Comparison of ENCODE assay signal across 24 cellular contexts in genomic region chr1:161731241-161731640, GRCh38. TPM values are rescaled to one million over a fixed set of nuclear protein-coding genes. Genes with fewer than 3 reads are reported as not detected.
DNase-seq lines count a peak whose midpoint lies in the region; ATAC-seq and TF ChIP-seq lines count a peak whose summit lies in the region.
"Had no signal": no experiment of that assay in that cellular context is flagged by ENCODE, and none has a peak within 500 bp of the region (broad histone marks: within the 10 kb centered on the region; RNA-seq: fewer than 3 reads in every experiment).

No MANE protein-coding gene starts in this region.

- H3K27ac ChIP-seq in PC-9: peak overlapping the region; percentile 74
- H3K27ac ChIP-seq in mesendoderm (ENCODE audit: low read depth, low read length): peak overlapping the region; percentile 57
- H3K27ac ChIP-seq in OCI-LY7 (ENCODE audit: low read depth, low read length, poor library complexity, severe bottlenecking): no peak overlapping the region
- H3K27ac ChIP-seq: BLaER1, RWPE1, SK-N-MC had no signal

- no peak for DNase-seq in natural killer cell treated with Interleukin-12 subunit alpha and Interleukin-12 subunit beta and Interleukin-15 and Interleukin-18, amount 100 ng/mL, for 72 hours (ENCODE audit: low spot score)
- DNase-seq in natural killer cell (no peak), PC-9 (no peak), mesendoderm (peak; percentile 59), SW480 (ENCODE audit: low spot score) (no peak), retina (no peak), OCI-LY7 (ENCODE audit: low spot score) (no peak)
- DNase-seq: CD4-positive, CD25-positive, alpha-beta regulatory T cell; H7; Kasumi-1; NCI-H1092 treated with DMSO at 0.1 percent for 48 hours; NCI-H146; NCI-H2029; NCI-H446; NCI-H524 treated with DMSO at 0.1 percent for 48 hours; NCI-H774; NK-92 treated with Interleukin-12 subunit alpha and Interleukin-12 subunit beta, amount 100 ng/mL, for 24 hours; SHP77 treated with DMSO at 0.1 percent for 48 hours had no signal

- H4K20me1 ChIP-seq in PC-9 (ENCODE audit: insufficient read depth) (no peaks in the 10 kb centered on the region), OCI-LY7 (ENCODE audit: insufficient read depth, low read length) (no peaks in the 10 kb centered on the region)
- H4K20me1 ChIP-seq: BLaER1 had no signal

- no peak overlapping the region for H4K5ac ChIP-seq in mesendoderm (ENCODE audit: low read length)

- no peak overlapping the region for H2AK5ac ChIP-seq in mesendoderm (ENCODE audit: low read length)

- CTCF ChIA-PET in PC-9 (lab: Charles Lee) (no interaction called here), OCI-LY7 (lab: Charles Lee; ENCODE audit: unreplicated experiment) (no interaction called here)

- H3K9me3 ChIP-seq in PC-9 (ENCODE audit: insufficient read depth, low read depth): no peaks in the 10 kb centered on the region
- no peaks in the 10 kb centered on the region for H3K9me3 ChIP-seq in OCI-LY7 (ENCODE audit: low read length)
- H3K9me3 ChIP-seq: BLaER1 had no signal

- peak overlapping the region; percentile 21 to 52 for H3K27ac Mint-ChIP-seq in natural killer cell treated with Interleukin-12 subunit alpha and Interleukin-12 subunit beta and Interleukin-15 and Interleukin-18, amount 100 ng/mL, for 72 hours
- no peak overlapping the region for H3K27ac Mint-ChIP-seq in natural killer cell
- H3K27ac Mint-ChIP-seq: CD4-positive, CD25-positive, alpha-beta regulatory T cell had no signal

- no peak overlapping the region for H2AFZ ChIP-seq in PC-9
- no peak overlapping the region for H2AFZ ChIP-seq in OCI-LY7 (ENCODE audit: low read length)

- H3K23ac ChIP-seq in mesendoderm (ENCODE audit: low read length): no peak overlapping the region

- intact Hi-C loops in natural killer cell (cut with micrococcal nuclease): loop anchor here (10.0 kb wide), 1 partner anchor 516 kb away; the partner anchor contains the start of gene FCER1G
- intact Hi-C loops in PC-9 (cut with micrococcal nuclease; ENCODE audit: unreplicated experiment): no loop called here
- intact Hi-C loops in OCI-LY7 (cut with micrococcal nuclease; ENCODE audit: unreplicated experiment): no loop called here

- H3K56ac ChIP-seq in mesendoderm (ENCODE audit: low read length): no peak overlapping the region

- no peaks in the 10 kb centered on the region for H3K9me3 Mint-ChIP-seq in natural killer cell treated with Interleukin-12 subunit alpha and Interleukin-12 subunit beta and Interleukin-15 and Interleukin-18, amount 100 ng/mL, for 72 hours
- no peaks in the 10 kb centered on the region for H3K9me3 Mint-ChIP-seq in natural killer cell

- no peak overlapping the region for H2BK15ac ChIP-seq in mesendoderm (replicated peaks; ENCODE audit: low read depth)

- H3K4ac ChIP-seq in mesendoderm (ENCODE audit: low read depth, low read length): no peak overlapping the region

- H3K79me1 ChIP-seq in mesendoderm (ENCODE audit: low read length): no peaks in the 10 kb centered on the region

- BruUV-seq in PC-9 (replicated peaks; lab: Mats Ljungman, UMichigan) (no TSS peak), OCI-LY7 (replicated peaks; lab: Mats Ljungman, UMichigan) (no TSS peak)

- no peak overlapping the region for H3K4me3 ChIP-seq in PC-9
- H3K4me3 ChIP-seq in mesendoderm (ENCODE audit: low read length): no peak overlapping the region
- no peak overlapping the region for H3K4me3 ChIP-seq in OCI-LY7 (ENCODE audit: low read depth, low read length, poor library complexity, severe bottlenecking)
- H3K4me3 ChIP-seq: BLaER1, SK-N-MC had no signal

- no CpG with 5 or more reads among the region's 6 CpGs for WGBS in mesendoderm (ENCODE audit: extremely low coverage, insufficient coverage, low lambda C conversion rate)

- no peak overlapping the region for H4K8ac ChIP-seq in mesendoderm (ENCODE audit: low read depth, low read length)

- H3K79me2 ChIP-seq in PC-9 (ENCODE audit: low read depth) (peaks cover 9% of the 10 kb centered on the region), mesendoderm (ENCODE audit: control insufficient read depth, insufficient read depth, low read length) (no peaks in the 10 kb centered on the region), OCI-LY7 (ENCODE audit: insufficient read depth, low read depth, low read length) (no peaks in the 10 kb centered on the region)

- H2BK120ac ChIP-seq in mesendoderm (ENCODE audit: low read depth, low read length): no peak overlapping the region

- TF ChIP-seq CTCF in natural killer cell (IDR thresholded peaks at IDR 0.05) (no peak), PC-9 (conservative IDR thresholded peaks at IDR 0.05) (no peak), OCI-LY7 (conservative IDR thresholded peaks at IDR 0.05; ENCODE audit: low read length) (no peak)

- H3K18ac ChIP-seq in mesendoderm (ENCODE audit: low read length): no peak overlapping the region

- peak overlapping the region; percentile 48; the same call in 1 of the 2 replicates for H3K4me2 ChIP-seq in PC-9
- H3K4me2 ChIP-seq in mesendoderm (ENCODE audit: low read length): no peak overlapping the region
- H3K4me2 ChIP-seq in OCI-LY7 (ENCODE audit: low read length): no peak overlapping the region
- H3K4me2 ChIP-seq: BLaER1 had no signal

- no peak overlapping the region for H2BK5ac ChIP-seq in mesendoderm (ENCODE audit: low read length)

- H3K36me3 ChIP-seq in PC-9 (ENCODE audit: low read depth) (no peaks in the 10 kb centered on the region), mesendoderm (ENCODE audit: control insufficient read depth, insufficient read depth, low read length) (no peaks in the 10 kb centered on the region), OCI-LY7 (ENCODE audit: insufficient read depth, low read length) (no peaks in the 10 kb centered on the region)
- H3K36me3 ChIP-seq: BLaER1 had no signal

- no peaks in the 10 kb centered on the region for H3K27me3 Mint-ChIP-seq in natural killer cell treated with Interleukin-12 subunit alpha and Interleukin-12 subunit beta and Interleukin-15 and Interleukin-18, amount 100 ng/mL, for 72 hours
- H3K27me3 Mint-ChIP-seq in natural killer cell (ENCODE audit: low read depth in 2 of 2): no peaks in the 10 kb centered on the region

- POLR2A ChIA-PET in PC-9 (lab: Charles Lee; ENCODE audit: unreplicated experiment) (no interaction called here), OCI-LY7 (lab: Charles Lee) (no interaction called here)

- H3K36me3 Mint-ChIP-seq in natural killer cell treated with Interleukin-12 subunit alpha and Interleukin-12 subunit beta and Interleukin-15 and Interleukin-18, amount 100 ng/mL, for 72 hours: no peaks in the 10 kb centered on the region
- no peaks in the 10 kb centered on the region for H3K36me3 Mint-ChIP-seq in natural killer cell
- H3K36me3 Mint-ChIP-seq: CD4-positive, CD25-positive, alpha-beta regulatory T cell had no signal

- no peak for ATAC-seq in natural killer cell treated with Interleukin-12 subunit alpha and Interleukin-12 subunit beta and Interleukin-15 and Interleukin-18, amount 100 ng/mL, for 72 hours
- ATAC-seq in natural killer cell: no peak
- no peak for ATAC-seq in GM21360 (IDR thresholded peaks at IDR 0.05; ENCODE audit: unreplicated experiment)
- ATAC-seq: Panc1 had no signal

- H3K4me1 ChIP-seq in PC-9 (replicated peaks; ENCODE audit: insufficient read depth) (peaks cover 69% of the 10 kb centered on the region), mesendoderm (ENCODE audit: control insufficient read depth, low read depth, low read length) (peaks cover 9% of the 10 kb centered on the region), OCI-LY7 (ENCODE audit: insufficient read depth, low read length, poor library complexity, severe bottlenecking) (peaks cover 17% of the 10 kb centered on the region)

- peaks cover 55 to 63% of the 10 kb centered on the region in 2 donors for H3K4me1 Mint-ChIP-seq in natural killer cell treated with Interleukin-12 subunit alpha and Interleukin-12 subunit beta and Interleukin-15 and Interleukin-18, amount 100 ng/mL, for 72 hours (ENCODE audit: low read depth in 2 of 2)
- peaks cover 42 to 47% of the 10 kb centered on the region in 2 donors for H3K4me1 Mint-ChIP-seq in natural killer cell

- H3K9me2 ChIP-seq in PC-9 (ENCODE audit: insufficient read depth) (no peaks in the 10 kb centered on the region), OCI-LY7 (ENCODE audit: insufficient read depth, low read length) (no peaks in the 10 kb centered on the region)

- peak overlapping the region; percentile 28 for H3K4me3 Mint-ChIP-seq in natural killer cell treated with Interleukin-12 subunit alpha and Interleukin-12 subunit beta and Interleukin-15 and Interleukin-18, amount 100 ng/mL, for 72 hours
- H3K4me3 Mint-ChIP-seq in natural killer cell: no peak overlapping the region

- no peak overlapping the region for H3K9ac ChIP-seq in mesendoderm (ENCODE audit: low read length)
- H3K9ac ChIP-seq: BLaER1 had no signal

- no peaks in the 10 kb centered on the region for H3K27me3 ChIP-seq in PC-9 (ENCODE audit: insufficient read depth, low read depth)
- no peaks in the 10 kb centered on the region for H3K27me3 ChIP-seq in mesendoderm (ENCODE audit: insufficient read depth, low read length, poor library complexity)
- H3K27me3 ChIP-seq: BLaER1 had no signal

- peaks cover 51% of the 10 kb centered on the region for H3F3A ChIP-seq in PC-9 (ENCODE audit: insufficient read depth, low read depth)

RNA-seq across cellular contexts. Expression of gene FCRLB, which starts 9.9 kb away (rescaled TPM):
- total RNA-seq in natural killer cell treated with Interleukin-12 subunit alpha and Interleukin-12 subunit beta and Interleukin-15 and Interleukin-18, amount 100 ng/mL, for 72 hours: under 1 TPM; 0.24 to 0.42 TPM
- total RNA-seq in natural killer cell: 1 to 10 TPM; 3.6 to 6.2 (median 5.2) TPM
- 1.0 and 1.5 TPM in 2 replicates for total RNA-seq in PC-9 (2021)
- polyA plus RNA-seq in mesendoderm (2013, experiment 1 of 2): 0.20 TPM
- polyA plus RNA-seq in mesendoderm (2013, experiment 2 of 2): 0.11 TPM
- total RNA-seq in OCI-LY7 (2014; rRNA removed; shearing (Covaris generic)): 2.6 and 4.9 TPM in 2 replicates
- 3.3 and 3.8 TPM in 2 replicates for total RNA-seq in OCI-LY7 (2022)
- total RNA-seq: CD4-positive, CD25-positive, alpha-beta regulatory T cell had no signal

RNA-seq across cellular contexts. Expression of gene DUSP12, which starts 18.3 kb away (rescaled TPM):
- total RNA-seq in natural killer cell treated with Interleukin-12 subunit alpha and Interleukin-12 subunit beta and Interleukin-15 and Interleukin-18, amount 100 ng/mL, for 72 hours: 10 to 100 TPM; 27.7 to 39.4 TPM
- total RNA-seq in natural killer cell (10 to 100 TPM; 26.9 to 31.7 (median 28.5) TPM), PC-9 (2021) (21.0 and 23.6 TPM in 2 replicates), OCI-LY7 (2022) (37.3 and 40.8 TPM in 2 replicates)
- polyA plus RNA-seq in mesendoderm (2013, experiment 1 of 2): 43.9 TPM
- polyA plus RNA-seq in mesendoderm (2013, experiment 2 of 2): 44.2 TPM
- total RNA-seq in OCI-LY7 (2014; rRNA removed; shearing (Covaris generic)): 43.9 and 71.5 TPM in 2 replicates

RNA-seq across cellular contexts. Expression of gene FCRLA, which starts 24.2 kb away (rescaled TPM):
- not detected for total RNA-seq in natural killer cell treated with Interleukin-12 subunit alpha and Interleukin-12 subunit beta and Interleukin-15 and Interleukin-18, amount 100 ng/mL, for 72 hours
- under 1 TPM; 0.41 to 0.90 (median 0.80) TPM for total RNA-seq in natural killer cell
- total RNA-seq in PC-9 (2021): 0.20 TPM in 1 of 2 replicates, not detected in the other
- not detected for polyA plus RNA-seq in mesendoderm (2013, experiment 1 of 2)
- polyA plus RNA-seq in mesendoderm (2013, experiment 2 of 2): not detected
- 524 and 672 TPM in 2 replicates for total RNA-seq in OCI-LY7 (2014; rRNA removed; shearing (Covaris generic))
- 409 and 447 TPM in 2 replicates for total RNA-seq in OCI-LY7 (2022)
- total RNA-seq: CD4-positive, CD25-positive, alpha-beta regulatory T cell; G401; H7 had no signal

RNA-seq across cellular contexts. Expression of gene ATF6, which starts 34.9 kb away (rescaled TPM):
- 10 to 100 TPM; 25.5 to 26.4 TPM for total RNA-seq in natural killer cell treated with Interleukin-12 subunit alpha and Interleukin-12 subunit beta and Interleukin-15 and Interleukin-18, amount 100 ng/mL, for 72 hours
- 10 to 100 TPM; 16.8 to 25.0 (median 21.8) TPM for total RNA-seq in natural killer cell
- 14.6 and 19.5 TPM in 2 replicates for total RNA-seq in PC-9 (2021)
- 7.8 TPM for polyA plus RNA-seq in mesendoderm (2013, experiment 1 of 2)
- 7.8 TPM for polyA plus RNA-seq in mesendoderm (2013, experiment 2 of 2)
- 8.5 and 10.2 TPM in 2 replicates for total RNA-seq in OCI-LY7 (2014; rRNA removed; shearing (Covaris generic))
- 12.9 and 13.9 TPM in 2 replicates for total RNA-seq in OCI-LY7 (2022)

Comparison
In these comparisons a context has a peak if more than half of its experiments do, and no peak if none do; other contexts are left out.
1. H3K27ac Mint-ChIP-seq: peak in natural killer cell treated with Interleukin-12 subunit alpha and Interleukin-12 subunit beta and Interleukin-15 and Interleukin-18, amount 100 ng/mL, for 72 hours (2 of 2); none in natural killer cell (0 of 2).
2. RNA of gene FCRLA, which starts 24.2 kb away (total RNA-seq): 409 to 672 TPM in OCI-LY7; 0.41 to 0.90 TPM in natural killer cell, not detected in natural killer cell treated with Interleukin-12 subunit alpha and Interleukin-12 subunit beta and Interleukin-15 and Interleukin-18, amount 100 ng/mL, for 72 hours and 0.20 TPM in PC-9; every median in the first group is over 100 times any median in the second.